Comparison of ENCODE assay signal across 10 cellular contexts in genomic region chr1:156961709-156962108, GRCh38. TPM values are rescaled to one million over a fixed set of nuclear protein-coding genes. Genes with fewer than 3 reads are reported as not detected.
DNase-seq lines count a peak whose midpoint lies in the region; ATAC-seq lines count a peak whose summit lies in the region.
"Had no signal": no experiment of that assay in that cellular context is flagged by ENCODE, and none has a peak within 500 bp of the region (broad histone marks: within the 10 kb centered on the region; RNA-seq: fewer than 3 reads in every experiment).

No MANE protein-coding gene starts in this region.

- H3K4me3 Mint-ChIP-seq in naive thymus-derived CD8-positive, alpha-beta T cell, result peak overlapping the region in 9 of 10 donors; percentile 41 to 84 (median 61)
- H3K4me3 Mint-ChIP-seq: central memory CD8-positive, alpha-beta T cell had no signal

- no peaks in the 10 kb centered on the region for H3K27me3 Mint-ChIP-seq in naive thymus-derived CD8-positive, alpha-beta T cell

- peaks cover 0 to 10% (median 0%) of the 10 kb centered on the region in 9 donors for H3K9me3 Mint-ChIP-seq in naive thymus-derived CD8-positive, alpha-beta T cell
- H3K9me3 Mint-ChIP-seq: central memory CD8-positive, alpha-beta T cell had no signal

- peak; percentile 46 to 60 for ATAC-seq in naive thymus-derived CD8-positive, alpha-beta T cell
- no peak for ATAC-seq in HG02642 (IDR thresholded peaks at IDR 0.05; ENCODE audit: poor library complexity, unreplicated experiment)
- ATAC-seq in GM21528 (IDR thresholded peaks at IDR 0.05; ENCODE audit: low FRiP score, unreplicated experiment), result no peak

- peak overlapping the region in 7 of 10 donors; percentile 27 to 60 (median 47) for H3K27ac Mint-ChIP-seq in naive thymus-derived CD8-positive, alpha-beta T cell

- peaks cover 0 to 39% (median 30%) of the 10 kb centered on the region in 3 donors for H3K36me3 Mint-ChIP-seq in naive thymus-derived CD8-positive, alpha-beta T cell

- POLR2A ChIA-PET in naive thymus-derived CD8-positive, alpha-beta T cell (lab: Charles Lee), result no interaction called here

- peaks cover 25 to 51% (median 47%) of the 10 kb centered on the region in 4 donors for H3K4me1 Mint-ChIP-seq in naive thymus-derived CD8-positive, alpha-beta T cell

- DNase-seq in EL (peak; percentile 13), M059J (ENCODE audit: low read depth) (peak; percentile 16), NCI-H1694 treated with DMSO at 0.1 percent for 48 hours (lab: John Stamatoyannopoulos, UW) (no peak), DMS153 (lab: John Stamatoyannopoulos, UW) (no peak)
- DNase-seq in activated T-cell treated with anti-CD3 and anti-CD28 coated beads, Interleukin-2, amount 50 U/mL, for 48 hours, result peak; percentile 42 to 49
- peak in 6 of 10 donors; percentile 15 to 56 (median 40) for DNase-seq in naive thymus-derived CD8-positive, alpha-beta T cell
- DNase-seq: NCI-H526 treated with DMSO at 0.1 percent for 48 hours had no signal

RNA-seq across cellular contexts. Expression of gene LRRC71, which starts 41.3 kb away (rescaled TPM):
- total RNA-seq in M059J (2014; rRNA removed; shearing (Covaris generic)), result not detected in 2 replicates
- not detected for total RNA-seq in naive thymus-derived CD8-positive, alpha-beta T cell
- polyA plus RNA-seq in naive thymus-derived CD8-positive, alpha-beta T cell, result not detected

Comparison
In these comparisons a context has a peak if more than half of its experiments do, and no peak if none do; other contexts are left out.
1. DNase-seq: peak in EL (single experiment), M059J (single experiment), activated T-cell treated with anti-CD3 and anti-CD28 coated beads, Interleukin-2, amount 50 U/mL, for 48 hours (2 of 2) and naive thymus-derived CD8-positive, alpha-beta T cell (6 of 10); none in NCI-H1694 treated with DMSO at 0.1 percent for 48 hours (single experiment) and DMS153 (single experiment).
2. ATAC-seq: peak in naive thymus-derived CD8-positive, alpha-beta T cell (2 of 2); none in HG02642 (single experiment) and GM21528 (single experiment).